ENCODE assay signal across 16 cellular contexts in the genomic region with DNA sequence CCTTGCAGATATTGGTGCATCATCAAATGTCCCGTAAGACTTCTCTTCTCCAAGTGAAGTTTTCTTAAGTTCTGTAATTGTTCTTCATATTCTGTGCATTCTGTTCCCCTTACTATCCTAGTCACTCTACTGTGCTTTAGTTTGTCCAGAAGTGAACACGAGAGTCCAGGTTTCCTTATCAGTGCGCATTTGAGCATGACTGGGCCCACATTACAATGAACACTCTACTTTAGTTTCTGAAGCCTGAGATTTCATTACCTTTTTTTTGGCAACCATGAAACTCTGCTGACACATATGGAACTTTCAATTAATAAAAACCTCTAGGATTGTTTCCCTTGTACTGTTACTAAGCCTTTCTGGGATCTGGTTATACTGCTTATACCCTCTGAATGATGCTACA.
"Had no signal": no experiment of that assay in that cellular context is flagged by ENCODE, and none has a peak within 500 bp of the region (broad histone marks: within the 10 kb centered on the region; RNA-seq: fewer than 3 reads in every experiment).

No MANE protein-coding gene starts in this region.

- H3K4me1 Mint-ChIP-seq: mesothelial cell of epicardium had no signal

- H3K27ac Mint-ChIP-seq: activated CD8-positive, alpha-beta T cell treated with anti-CD3 and anti-CD28 coated beads for 36 hours; activated naive CD8-positive, alpha-beta T cell treated with anti-CD3 and anti-CD28 coated beads, Interleukin-2, amount 10 ng/mL, durations not matched to agents 7 days and 5 days; activated T-cell treated with anti-CD3 and anti-CD28 coated beads, Interleukin-2, amount 50 U/mL, for 72 hours; mesothelial cell of epicardium; stimulated activated effector memory CD8-positive, alpha-beta T cell treated with anti-CD3 and anti-CD28 coated beads, Interleukin-12 subunit alpha, Interleukin-12 subunit beta, amount 100 ng/mL, for 72 hours had no signal

- H3K27ac ChIP-seq: breast epithelium, dorsolateral prefrontal cortex, esophagus squamous epithelium, lower lobe of right lung, transverse colon had no signal

- H3K4me1 ChIP-seq: breast epithelium, transverse colon had no signal

- DNase-seq: activated CD8-positive, alpha-beta memory T cell treated with anti-CD3 and anti-CD28 coated beads, Interleukin-2, amount 50 U/mL, for 4 hours; activated CD8-positive, alpha-beta T cell treated with anti-CD3 and anti-CD28 coated beads for 36 hours; activated naive CD8-positive, alpha-beta T cell treated with anti-CD3 and anti-CD28 coated beads, Interleukin-2, amount 10 ng/mL, durations not matched to agents 7 days and 5 days; activated T-cell treated with anti-CD3 and anti-CD28 coated beads, Interleukin-2, amount 50 U/mL, for 72 hours; anterior cingulate cortex; dorsolateral prefrontal cortex; esophagus squamous epithelium; foreskin fibroblast; glutamatergic neuron; lower lobe of right lung; transverse colon had no signal

- H3K4me2 ChIP-seq: smooth muscle cell had no signal

- H3K9me3 ChIP-seq: lower lobe of right lung, neutrophil, transverse colon had no signal

- ATAC-seq: activated CD8-positive, alpha-beta T cell treated with anti-CD3 and anti-CD28 coated beads for 36 hours; activated T-cell treated with anti-CD3 and anti-CD28 coated beads, Interleukin-2, amount 50 U/mL, for 72 hours had no signal

- H3K36me3 ChIP-seq: breast epithelium, esophagus squamous epithelium, lower lobe of right lung, neutrophil, transverse colon had no signal

- H3K4me3 ChIP-seq: breast epithelium, dorsolateral prefrontal cortex, esophagus squamous epithelium, lower lobe of right lung, smooth muscle cell, transverse colon had no signal

- H3K36me3 Mint-ChIP-seq: stimulated activated effector memory CD8-positive, alpha-beta T cell treated with anti-CD3 and anti-CD28 coated beads, Interleukin-12 subunit alpha, Interleukin-12 subunit beta, amount 100 ng/mL, for 72 hours had no signal

- H3K4me3 Mint-ChIP-seq: activated CD8-positive, alpha-beta T cell treated with anti-CD3 and anti-CD28 coated beads for 36 hours; activated naive CD8-positive, alpha-beta T cell treated with anti-CD3 and anti-CD28 coated beads, Interleukin-2, amount 10 ng/mL, durations not matched to agents 7 days and 5 days; activated T-cell treated with anti-CD3 and anti-CD28 coated beads, Interleukin-2, amount 50 U/mL, for 72 hours; mesothelial cell of epicardium; stimulated activated effector memory CD8-positive, alpha-beta T cell treated with anti-CD3 and anti-CD28 coated beads, Interleukin-12 subunit alpha, Interleukin-12 subunit beta, amount 100 ng/mL, for 72 hours had no signal
